In the genomic region with DNA sequence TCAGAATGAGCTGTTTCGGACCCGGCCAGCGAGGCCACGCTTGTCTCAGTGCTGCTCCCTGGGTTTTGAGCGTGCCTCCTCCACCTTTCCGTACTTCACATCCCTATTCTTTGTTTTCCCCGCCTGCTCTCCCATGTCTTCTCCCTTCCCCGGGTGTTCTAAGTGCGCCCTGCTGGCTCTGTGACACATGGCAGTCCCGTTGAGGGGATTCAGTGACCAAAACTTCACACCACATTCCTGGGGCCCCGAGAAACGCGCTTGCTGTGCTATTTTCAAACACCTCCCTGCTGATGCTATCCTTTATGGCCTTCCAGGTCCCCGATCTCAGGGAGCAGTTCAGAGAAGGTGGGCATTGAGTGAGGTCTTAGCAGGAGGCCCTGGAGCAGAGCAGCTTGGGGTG, we compare ENCODE assay signal across 19 cellular contexts.
A peak's percentile ranks its signal among the peaks of the same experiment; 100 is the strongest.
DNase-seq lines count a peak whose midpoint lies in the region; ATAC-seq, FAIRE-seq and TF ChIP-seq lines count a peak whose summit lies in the region.
"Had no signal": no experiment of that assay in that cellular context is flagged by ENCODE, and none has a peak within 500 bp of the region (broad histone marks: within the 10 kb centered on the region; RNA-seq: fewer than 3 reads in every experiment).

No MANE protein-coding gene starts in this region.

- ATAC-seq in RWPE2 (ENCODE audit: low read depth) (no peak), upper lobe of right lung (no peak), HG02798 (IDR thresholded peaks at IDR 0.05; ENCODE audit: poor library complexity, unreplicated experiment) (no peak), mucosa of descending colon (no peak), HepG2 (no peak)

- no peaks in the 10 kb centered on the region for H3K36me3 ChIP-seq in RWPE2 (ENCODE audit: low read depth)
- H3K36me3 ChIP-seq in upper lobe of right lung, result no peaks in the 10 kb centered on the region
- H3K36me3 ChIP-seq in mucosa of descending colon (ENCODE audit: low read depth), result no peaks in the 10 kb centered on the region
- no peaks in the 10 kb centered on the region for H3K36me3 ChIP-seq in HepG2 (replicated peaks in 1 of 2; ENCODE audit: control insufficient read depth in 1 of 2, insufficient read depth in 2 of 2, low read length in 2 of 2)
- H3K36me3 ChIP-seq: HAP-1 had no signal

- CTCF ChIA-PET in HepG2 (lab: Yijun Ruan, JAX; ENCODE audit: low intra/inter-chr PET ratio, low total read pairs), result no interaction called here

- H3K4me1 Mint-ChIP-seq in glutamatergic neuron (ENCODE audit: low read depth, unreplicated experiment), result peaks cover 9% of the 10 kb centered on the region
- H3K4me1 Mint-ChIP-seq: CD4-positive, alpha-beta memory T cell had no signal

- no TSS peak for BruUV-seq in HepG2 (replicated peaks; lab: Mats Ljungman, UMichigan)

- no peak overlapping the region for H3K4me2 ChIP-seq in HepG2 (ENCODE audit: low read depth, low read length)

- 87% methylated on average over 14 of the region's 14 CpGs for WGBS in HepG2 (ENCODE audit: low lambda C conversion rate)

- no peaks in the 10 kb centered on the region for H3K27me3 ChIP-seq in RWPE2 (ENCODE audit: insufficient read depth, poor library complexity, severe bottlenecking)
- H3K27me3 ChIP-seq in upper lobe of right lung, result no peaks in the 10 kb centered on the region
- H3K27me3 ChIP-seq in HepG2 (ENCODE audit: control insufficient read depth in 1 of 2, insufficient read depth in 2 of 2, low read length in 2 of 2), result no peaks in the 10 kb centered on the region

- DNase-seq in RWPE2 (ENCODE audit: low spot score), result peak; percentile 24
- DNase-seq in glutamatergic neuron, result no peak
- DNase-seq in posterior vena cava (ENCODE audit: low spot score), result peak; percentile 58
- peak; percentile 34 for DNase-seq in upper lobe of right lung
- no peak for DNase-seq in mucosa of descending colon
- DNase-seq in head of caudate nucleus, result no peak
- no peak for DNase-seq in HepG2 (ENCODE audit: low spot score)
- DNase-seq: C1 segment of cervical spinal cord; Calu3; CD4-positive, alpha-beta memory T cell; COR-L47; DMS53; DMS79 treated with DMSO at 0.1 percent for 48 hours; GF-D8; GOT3 had no signal

- no peak overlapping the region for H3K9ac ChIP-seq in HepG2 (ENCODE audit: insufficient read depth, low read depth, low read length)

- H3K27ac Mint-ChIP-seq in glutamatergic neuron (ENCODE audit: unreplicated experiment), result peak overlapping the region; percentile 52
- H3K27ac Mint-ChIP-seq: CD4-positive, alpha-beta memory T cell had no signal

- H3K4me3 Mint-ChIP-seq in glutamatergic neuron (ENCODE audit: unreplicated experiment), result no peak overlapping the region
- H3K4me3 Mint-ChIP-seq: CD4-positive, alpha-beta memory T cell had no signal

- no peaks in the 10 kb centered on the region for H4K20me1 ChIP-seq in HepG2 (ENCODE audit: insufficient read depth, low read length)

- in situ Hi-C loops in HepG2 (cut with HindIII; ENCODE audit: extremely low pct_ligation_motif_present, low pct_unique_long_range_greater_than_20kb), result no loop called here

- H2AFZ ChIP-seq in HepG2 (ENCODE audit: low read length), result no peak overlapping the region

- TF ChIP-seq CTCF in RWPE2 (IDR thresholded peaks at IDR 0.05; ENCODE audit: poor library complexity, severe bottlenecking), result no peak
- TF ChIP-seq CTCF in glutamatergic neuron (IDR thresholded peaks at IDR 0.05; ENCODE audit: partially characterized antibody, unreplicated experiment), result no peak
- no peak for TF ChIP-seq CTCF in upper lobe of right lung (IDR thresholded peaks at IDR 0.05)
- TF ChIP-seq CTCF in mucosa of descending colon (IDR thresholded peaks at IDR 0.05), result no peak
- TF ChIP-seq CTCF in HepG2 (CRISPR knock-in tag; IDR thresholded peaks at IDR 0.05), result no peak

- POLR2A ChIA-PET in HepG2 (lab: Yijun Ruan, JAX), result no interaction called here

- H3K4me1 ChIP-seq in RWPE2 (ENCODE audit: insufficient read depth, poor library complexity, severe bottlenecking) (no peaks in the 10 kb centered on the region), upper lobe of right lung (no peaks in the 10 kb centered on the region), mucosa of descending colon (ENCODE audit: low read depth) (no peaks in the 10 kb centered on the region), HepG2 (ENCODE audit: insufficient read depth, low read length) (peaks cover under 1% of the 10 kb centered on the region; the same call in 1 of the 2 replicates)
- H3K4me1 ChIP-seq: HAP-1 had no signal

- peaks cover 36% of the 10 kb centered on the region for H3K36me3 Mint-ChIP-seq in glutamatergic neuron (ENCODE audit: unreplicated experiment)
- H3K36me3 Mint-ChIP-seq: CD4-positive, alpha-beta memory T cell had no signal

- intact Hi-C loops in posterior vena cava (cut with DNase I) (no loop called here), upper lobe of right lung (cut with DNase I) (no loop called here), mucosa of descending colon (cut with DNase I, micrococcal nuclease) (no loop called here), head of caudate nucleus (cut with DNase I) (no loop called here), HepG2 (cut with micrococcal nuclease; ENCODE audit: unreplicated experiment) (no loop called here)

- no peak overlapping the region for H3K4me3 ChIP-seq in RWPE2 (ENCODE audit: severe bottlenecking)
- no peak overlapping the region for H3K4me3 ChIP-seq in upper lobe of right lung
- H3K4me3 ChIP-seq in mucosa of descending colon, result no peak overlapping the region
- H3K4me3 ChIP-seq in HepG2 (replicated peaks in 1 of 3; ENCODE audit: insufficient read depth in 1 of 3, low read depth in 2 of 3, low read length in 3 of 3), result no peak overlapping the region
- H3K4me3 ChIP-seq: HAP-1 had no signal

- H3K79me2 ChIP-seq in HepG2 (ENCODE audit: insufficient read depth, low read length), result no peaks in the 10 kb centered on the region

- no peak overlapping the region for H3K27ac ChIP-seq in RWPE2 (ENCODE audit: poor library complexity, severe bottlenecking)
- H3K27ac ChIP-seq in upper lobe of right lung, result no peak overlapping the region
- no peak overlapping the region for H3K27ac ChIP-seq in HepG2 (ENCODE audit: extremely low read length, insufficient read depth, low read length)

- H3K9me3 ChIP-seq in RWPE2 (ENCODE audit: severe bottlenecking), result peaks cover 3% of the 10 kb centered on the region
- H3K9me3 ChIP-seq in upper lobe of right lung, result no peaks in the 10 kb centered on the region
- no peaks in the 10 kb centered on the region for H3K9me3 ChIP-seq in mucosa of descending colon
- H3K9me3 ChIP-seq in HepG2 (ENCODE audit: low read length), result 0 out of 2 replicates have a peak, but pooled peaks cover 6% of the 10 kb centered on the region
- H3K9me3 ChIP-seq: HAP-1 had no signal

- FAIRE-seq in HepG2 (lab: Jason Lieb, UNC), result no peak
- FAIRE-seq: GM12892, H54 had no signal

- no peak for TF ChIP-seq EP300 in HepG2 (IDR thresholded peaks at IDR 0.05; ENCODE audit: low read depth in 2 of 2, low read length in 2 of 2)
- no peak for TF ChIP-seq EP300 in HepG2 (CRISPR knock-in tag; IDR thresholded peaks at IDR 0.05; ENCODE audit: borderline replicate concordance)

- TF ChIP-seq POLR2A in HepG2 (IDR thresholded peaks at IDR 0.05; ENCODE audit: insufficient read depth in 1 of 2, low read depth in 2 of 2, low read length in 2 of 2), result no peak

- H3K9me3 Mint-ChIP-seq in glutamatergic neuron (ENCODE audit: unreplicated experiment), result peaks cover 24% of the 10 kb centered on the region

- peaks cover 21% of the 10 kb centered on the region for H3K27me3 Mint-ChIP-seq in glutamatergic neuron (ENCODE audit: unreplicated experiment)

- no peak for TF ChIP-seq RAD21 in HepG2 (CRISPR knock-in tag; IDR thresholded peaks at IDR 0.05)

TF ChIP-seq in HepG2, 621 proteins besides CTCF, POLR2A, EP300 and RAD21 (continues in another document):
- TF ChIP-seq, protein P1, sequence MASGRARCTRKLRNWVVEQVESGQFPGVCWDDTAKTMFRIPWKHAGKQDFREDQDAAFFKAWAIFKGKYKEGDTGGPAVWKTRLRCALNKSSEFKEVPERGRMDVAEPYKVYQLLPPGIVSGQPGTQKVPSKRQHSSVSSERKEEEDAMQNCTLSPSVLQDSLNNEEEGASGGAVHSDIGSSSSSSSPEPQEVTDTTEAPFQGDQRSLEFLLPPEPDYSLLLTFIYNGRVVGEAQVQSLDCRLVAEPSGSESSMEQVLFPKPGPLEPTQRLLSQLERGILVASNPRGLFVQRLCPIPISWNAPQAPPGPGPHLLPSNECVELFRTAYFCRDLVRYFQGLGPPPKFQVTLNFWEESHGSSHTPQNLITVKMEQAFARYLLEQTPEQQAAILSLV (CRISPR knock-in tag; IDR thresholded peaks at IDR 0.05; ENCODE audit: borderline replicate concordance), result no peak
- TF ChIP-seq PCBP1 (IDR thresholded peaks at IDR 0.05; ENCODE audit: borderline replicate concordance, low read depth, low read length) (no peak), ZNF547 (CRISPR knock-in tag; IDR thresholded peaks at IDR 0.05) (no peak)

Comparison
In these comparisons a context has a peak if more than half of its experiments do, and no peak if none do; other contexts are left out.
1. DNase-seq: peak in RWPE2 (single experiment), posterior vena cava (single experiment) and upper lobe of right lung (single experiment); none in glutamatergic neuron (single experiment), mucosa of descending colon (0 of 3), head of caudate nucleus (0 of 42) and HepG2 (single experiment).